Comparison of ENCODE assay signal across 27 cellular contexts in genomic region chr5:135591277-135591676, GRCh38. TPM values are rescaled to one million over a fixed set of nuclear protein-coding genes. Genes with fewer than 3 reads are reported as not detected.
"Had no signal": no experiment of that assay in that cellular context is flagged by ENCODE, and none has a peak within 500 bp of the region (broad histone marks: within the 10 kb centered on the region; RNA-seq: fewer than 3 reads in every experiment).

No MANE protein-coding gene starts in this region.

- H3K27me3 ChIP-seq: suprapubic skin, transverse colon, vagina had no signal

- H3K36me3 ChIP-seq: prostate gland, suprapubic skin, transverse colon, vagina, WERI-Rb-1 had no signal

- H3K9me3 ChIP-seq: prostate gland, suprapubic skin, transverse colon, vagina had no signal

- H3K4me1 ChIP-seq: prostate gland, transverse colon, vagina had no signal

- DNase-seq: activated CD4-positive, alpha-beta T cell treated with anti-CD3 and anti-CD28 coated beads for 1 hour; activated CD4-positive, alpha-beta T cell treated with anti-CD3 and anti-CD28 coated beads, Interleukin-2, amount 50 U/mL, for 1 hour; activated CD8-positive, alpha-beta T cell treated with anti-CD3 and anti-CD28 coated beads, Interleukin-2, amount 10 ng/mL, durations not matched to agents 7 days and 5 days; activated gamma-delta T cell; activated naive CD4-positive, alpha-beta T cell treated with anti-CD3 and anti-CD28 coated beads, Interleukin-2, amount 50 U/mL, for 16 hours; activated naive CD8-positive, alpha-beta T cell treated with anti-CD3 and anti-CD28 coated beads, Interleukin-2, amount 50 U/mL, for 24 hours; erythroblast; foreskin melanocyte; glutamatergic neuron; hippocampal formation; left colon; mesendoderm; naive thymus-derived CD4-positive, alpha-beta T cell; right cardiac atrium; stimulated activated naive CD8-positive, alpha-beta T cell treated with anti-CD3 and anti-CD28 coated beads, Interleukin-15, amount 100 ng/mL, for 72 hours; T-cell; transverse colon; WERI-Rb-1 had no signal

- ATAC-seq: activated CD8-positive, alpha-beta T cell treated with anti-CD3 and anti-CD28 coated beads, Interleukin-2, amount 10 ng/mL, durations not matched to agents 7 days and 5 days; activated naive CD8-positive, alpha-beta T cell treated with anti-CD3 and anti-CD28 coated beads, Interleukin-2, amount 50 U/mL, for 24 hours; left colon; naive thymus-derived CD4-positive, alpha-beta T cell; right cardiac atrium; stimulated activated naive CD8-positive, alpha-beta T cell treated with anti-CD3 and anti-CD28 coated beads, Interleukin-15, amount 100 ng/mL, for 72 hours; T-cell had no signal

- H3K27ac ChIP-seq: prostate gland, suprapubic skin, transverse colon, vagina, WERI-Rb-1 had no signal

- H3K4me3 ChIP-seq: prostate gland, suprapubic skin, transverse colon, vagina had no signal

RNA-seq across cellular contexts. Expression of gene CXCL14, which starts 12.5 kb away (rescaled TPM):
- total RNA-seq: activated CD8-positive, alpha-beta T cell treated with anti-CD3 and anti-CD28 coated beads, Interleukin-2, amount 10 ng/mL, durations not matched to agents 7 days and 5 days; activated T-helper 1 cell treated with anti-CD3 and anti-CD28 coated beads, Interleukin-12 subunit alpha, Interleukin-12 subunit beta, Interleukin-2, Interleukin-4 antibody, amounts not matched to agents 30 ng/mL and 10 ng/mL and 1 ng/mL, durations not matched to agents 14 hours and 24 hours and 36 hours; chondrocyte; naive thymus-derived CD4-positive, alpha-beta T cell; neural crest cell; osteoblast; T-cell had no signal
- polyA plus RNA-seq: naive thymus-derived CD4-positive, alpha-beta T cell had no signal

RNA-seq across cellular contexts. Expression of gene NEUROG1, which starts 55.5 kb away (rescaled TPM):
- total RNA-seq: activated CD8-positive, alpha-beta T cell treated with anti-CD3 and anti-CD28 coated beads, Interleukin-2, amount 10 ng/mL, durations not matched to agents 7 days and 5 days; activated T-helper 1 cell treated with anti-CD3 and anti-CD28 coated beads, Interleukin-12 subunit alpha, Interleukin-12 subunit beta, Interleukin-2, Interleukin-4 antibody, amounts not matched to agents 30 ng/mL and 10 ng/mL and 1 ng/mL, durations not matched to agents 14 hours and 24 hours and 36 hours; cardiac septum; chondrocyte; left colon; lower leg skin; naive thymus-derived CD4-positive, alpha-beta T cell; osteoblast; prostate gland; right cardiac atrium; suprapubic skin; T-cell; transverse colon; vagina had no signal
- polyA plus RNA-seq: naive thymus-derived CD4-positive, alpha-beta T cell; right cardiac atrium had no signal
